22 cellular contexts compared by ENCODE assay signal in genomic region chr1:218587890-218588289, GRCh38.
"Had no signal": no experiment of that assay in that cellular context is flagged by ENCODE, and none has a peak within 500 bp of the region (broad histone marks: within the 10 kb centered on the region; RNA-seq: fewer than 3 reads in every experiment).

No MANE protein-coding gene starts in this region.

- H2AFZ ChIP-seq: parathyroid adenoma had no signal

- H3K36me3 ChIP-seq: lower lobe of right lung, right atrium auricular region, spleen, tibial artery had no signal

- H3K27ac ChIP-seq: foreskin keratinocyte, lower lobe of right lung, parathyroid adenoma, right atrium auricular region, spleen, testis, tibial artery had no signal

- H3K27ac Mint-ChIP-seq: effector memory CD8-positive, alpha-beta T cell; immature natural killer cell; natural killer cell; progenitor cell of endocrine pancreas; stimulated activated memory B cell treated with anti-CD40 and anti-IgM and Interleukin-4, amounts not matched to agents 10 μg/mL and 1 μg/mL and 100 μg/mL, for 72 hours; type B pancreatic cell had no signal

- H3K79me2 ChIP-seq: parathyroid adenoma had no signal

- ATAC-seq: effector memory CD8-positive, alpha-beta T cell; foreskin keratinocyte; left ventricle myocardium superior; lower lobe of right lung; natural killer cell; sciatic nerve; stimulated activated memory B cell treated with anti-CD40 and anti-IgM and Interleukin-4, amounts not matched to agents 10 μg/mL and 1 μg/mL and 100 μg/mL, for 72 hours; stimulated activated naive CD8-positive, alpha-beta T cell treated with anti-CD3 and anti-CD28 coated beads, Interleukin-15, Interleukin-2, amounts not matched to agents 100 U/mL and 50 U/mL, for 24 hours had no signal

- H3K4me3 ChIP-seq: lower lobe of right lung, right atrium auricular region, spleen, testis, tibial artery had no signal

- H3K27me3 Mint-ChIP-seq: effector memory CD8-positive, alpha-beta T cell; progenitor cell of endocrine pancreas; type B pancreatic cell had no signal

- DNase-seq: cortex of kidney; effector memory CD8-positive, alpha-beta T cell; foreskin keratinocyte; glutamatergic neuron; hypothalamus; immature natural killer cell; left ventricle myocardium superior; lower lobe of right lung; natural killer cell; occipital lobe; spleen; stimulated activated CD4-positive, alpha-beta T cell treated with anti-CD3 and anti-CD28 coated beads, Interleukin-4, amount 100 ng/mL, for 4 hours; stimulated activated naive CD8-positive, alpha-beta T cell treated with anti-CD3 and anti-CD28 coated beads, Interleukin-15, Interleukin-2, amounts not matched to agents 100 U/mL and 50 U/mL, for 24 hours; substantia nigra; testis; tibial artery had no signal

- H3K4me3 Mint-ChIP-seq: effector memory CD8-positive, alpha-beta T cell; immature natural killer cell; natural killer cell; stimulated activated memory B cell treated with anti-CD40 and anti-IgM and Interleukin-4, amounts not matched to agents 10 μg/mL and 1 μg/mL and 100 μg/mL, for 72 hours; type B pancreatic cell had no signal

- H3K4me1 ChIP-seq: parathyroid adenoma, testis had no signal

- H3K36me3 Mint-ChIP-seq: immature natural killer cell; stimulated activated memory B cell treated with anti-CD40 and anti-IgM and Interleukin-4, amounts not matched to agents 10 μg/mL and 1 μg/mL and 100 μg/mL, for 72 hours had no signal

- H3K4me1 Mint-ChIP-seq: immature natural killer cell; natural killer cell; stimulated activated memory B cell treated with anti-CD40 and anti-IgM and Interleukin-4, amounts not matched to agents 10 μg/mL and 1 μg/mL and 100 μg/mL, for 72 hours had no signal

- H3K27me3 ChIP-seq: foreskin keratinocyte, right atrium auricular region, spleen, testis, tibial artery had no signal
